1 cellular context compared by ENCODE assay signal in the genomic region with DNA sequence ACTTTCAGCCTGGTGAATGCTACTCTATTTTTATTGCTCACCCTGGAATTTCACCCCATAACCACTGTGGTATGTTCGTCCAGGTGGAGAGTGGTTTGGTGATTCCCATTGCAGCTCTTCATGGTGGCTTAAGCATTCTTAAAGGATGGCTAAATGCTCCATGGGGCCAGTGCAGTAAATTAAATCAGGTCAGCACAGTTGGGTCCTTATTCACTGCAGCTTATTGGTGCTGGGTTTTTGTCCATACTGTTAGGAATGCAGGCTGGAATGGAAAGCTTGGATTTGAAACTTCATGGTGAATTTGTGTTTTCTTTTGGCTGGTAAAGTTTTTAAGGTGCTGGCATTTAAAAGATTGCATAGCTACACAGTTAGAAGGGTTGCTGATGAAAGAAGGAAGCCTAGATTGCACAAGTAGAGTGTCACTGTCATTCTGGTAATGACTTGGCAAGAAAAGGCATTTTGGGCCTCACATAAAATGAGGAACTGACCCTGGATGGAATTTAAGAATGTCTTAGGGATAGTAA.
A peak's percentile ranks its signal among the peaks of the same experiment; 100 is the strongest.
TF ChIP-seq lines count a peak whose summit lies in the region.

No MANE protein-coding gene starts in this region.

TF ChIP-seq in SK-N-SH, 30 proteins besides CTCF, POLR2A, EP300 and RAD21 (continued from another document):
- TF ChIP-seq, protein P1, sequence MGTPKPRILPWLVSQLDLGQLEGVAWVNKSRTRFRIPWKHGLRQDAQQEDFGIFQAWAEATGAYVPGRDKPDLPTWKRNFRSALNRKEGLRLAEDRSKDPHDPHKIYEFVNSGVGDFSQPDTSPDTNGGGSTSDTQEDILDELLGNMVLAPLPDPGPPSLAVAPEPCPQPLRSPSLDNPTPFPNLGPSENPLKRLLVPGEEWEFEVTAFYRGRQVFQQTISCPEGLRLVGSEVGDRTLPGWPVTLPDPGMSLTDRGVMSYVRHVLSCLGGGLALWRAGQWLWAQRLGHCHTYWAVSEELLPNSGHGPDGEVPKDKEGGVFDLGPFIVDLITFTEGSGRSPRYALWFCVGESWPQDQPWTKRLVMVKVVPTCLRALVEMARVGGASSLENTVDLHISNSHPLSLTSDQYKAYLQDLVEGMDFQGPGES (IDR thresholded peaks at IDR 0.05; ENCODE audit: low read depth, low read length) = no peak
- TF ChIP-seq, protein P2, sequence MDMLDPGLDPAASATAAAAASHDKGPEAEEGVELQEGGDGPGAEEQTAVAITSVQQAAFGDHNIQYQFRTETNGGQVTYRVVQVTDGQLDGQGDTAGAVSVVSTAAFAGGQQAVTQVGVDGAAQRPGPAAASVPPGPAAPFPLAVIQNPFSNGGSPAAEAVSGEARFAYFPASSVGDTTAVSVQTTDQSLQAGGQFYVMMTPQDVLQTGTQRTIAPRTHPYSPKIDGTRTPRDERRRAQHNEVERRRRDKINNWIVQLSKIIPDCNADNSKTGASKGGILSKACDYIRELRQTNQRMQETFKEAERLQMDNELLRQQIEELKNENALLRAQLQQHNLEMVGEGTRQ (IDR thresholded peaks at IDR 0.05; ENCODE audit: borderline replicate concordance, low read depth, low read length) = no peak
- peak; percentile 87 for TF ChIP-seq FOXM1 (IDR thresholded peaks at IDR 0.05; ENCODE audit: low read depth)
- no peak for TF ChIP-seq CHD2 (IDR thresholded peaks at IDR 0.05; ENCODE audit: low read length, partially characterized antibody)
- TF ChIP-seq ELF1 (IDR thresholded peaks at IDR 0.05) = no peak
- TF ChIP-seq, protein P3, sequence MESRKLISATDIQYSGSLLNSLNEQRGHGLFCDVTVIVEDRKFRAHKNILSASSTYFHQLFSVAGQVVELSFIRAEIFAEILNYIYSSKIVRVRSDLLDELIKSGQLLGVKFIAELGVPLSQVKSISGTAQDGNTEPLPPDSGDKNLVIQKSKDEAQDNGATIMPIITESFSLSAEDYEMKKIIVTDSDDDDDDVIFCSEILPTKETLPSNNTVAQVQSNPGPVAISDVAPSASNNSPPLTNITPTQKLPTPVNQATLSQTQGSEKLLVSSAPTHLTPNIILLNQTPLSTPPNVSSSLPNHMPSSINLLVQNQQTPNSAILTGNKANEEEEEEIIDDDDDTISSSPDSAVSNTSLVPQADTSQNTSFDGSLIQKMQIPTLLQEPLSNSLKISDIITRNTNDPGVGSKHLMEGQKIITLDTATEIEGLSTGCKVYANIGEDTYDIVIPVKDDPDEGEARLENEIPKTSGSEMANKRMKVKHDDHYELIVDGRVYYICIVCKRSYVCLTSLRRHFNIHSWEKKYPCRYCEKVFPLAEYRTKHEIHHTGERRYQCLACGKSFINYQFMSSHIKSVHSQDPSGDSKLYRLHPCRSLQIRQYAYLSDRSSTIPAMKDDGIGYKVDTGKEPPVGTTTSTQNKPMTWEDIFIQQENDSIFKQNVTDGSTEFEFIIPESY (IDR thresholded peaks at IDR 0.05; ENCODE audit: borderline replicate concordance, low read depth) = no peak
